Comparison of ENCODE assay signal across 8 cellular contexts in the genomic region with DNA sequence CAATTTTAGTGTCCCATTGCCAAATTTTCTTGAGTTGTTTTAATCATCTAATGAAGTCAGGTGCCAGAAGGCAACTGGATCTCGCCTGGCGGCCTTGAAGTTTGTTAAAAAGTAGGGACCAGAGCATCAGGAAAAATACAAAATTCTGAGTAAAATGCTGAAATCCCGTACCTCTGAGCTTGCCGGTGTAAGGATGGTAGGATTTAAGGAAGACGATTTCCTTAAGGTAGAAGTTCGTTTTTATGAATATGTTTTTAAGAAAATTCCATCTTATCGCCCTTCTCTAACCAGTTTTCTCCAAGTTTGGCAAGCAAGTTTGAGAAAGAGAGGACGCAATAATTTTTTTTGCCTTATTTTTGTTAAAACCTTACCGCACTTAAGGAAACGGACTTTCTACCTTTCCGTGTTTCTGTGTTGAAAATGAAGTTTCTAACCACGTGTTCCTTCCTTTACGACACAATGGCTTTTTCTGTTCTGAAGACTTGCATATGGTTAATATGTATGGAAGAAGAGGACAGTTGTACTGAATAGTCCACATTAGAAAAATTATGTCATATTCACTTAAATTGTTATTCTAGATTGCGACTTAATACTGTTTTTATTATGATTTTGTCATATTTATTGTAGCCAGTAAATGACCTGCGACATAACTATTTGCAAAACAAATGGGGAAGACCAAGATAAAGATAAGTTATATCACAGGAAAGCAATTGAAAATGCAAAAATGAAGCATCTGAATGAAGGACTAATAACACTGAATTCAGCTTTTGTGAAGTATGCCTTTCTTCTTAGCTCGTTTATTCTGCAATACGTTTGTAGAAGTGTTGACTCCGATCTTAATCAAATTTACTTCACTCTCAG.
DNase-seq lines count a peak whose midpoint lies in the region; ATAC-seq, FAIRE-seq and TF ChIP-seq lines count a peak whose summit lies in the region.

No MANE protein-coding gene starts in this region.

- H3K9ac ChIP-seq in OCI-LY3 (ENCODE audit: low read length), result peak overlapping the region; percentile 74

- DNase-seq in epithelial cell of esophagus (ENCODE audit: low read depth), result peak; percentile 14
- DNase-seq in NCI-H446 (lab: John Stamatoyannopoulos, UW), result no peak
- no peak for DNase-seq in H54 (ENCODE audit: insufficient read length, low spot score)

- no peaks in the 10 kb centered on the region for H3K9me2 ChIP-seq in DOHH2 (replicated peaks; ENCODE audit: control insufficient read depth, low read length)

- H3K4me1 ChIP-seq in DOHH2 (ENCODE audit: control insufficient read depth, low read length), result peaks cover 31% of the 10 kb centered on the region
- H3K4me1 ChIP-seq in OCI-LY3 (ENCODE audit: low read length), result peaks cover 19% of the 10 kb centered on the region
- H3K4me1 ChIP-seq in neutrophil (ENCODE audit: control insufficient read depth in 1 of 2, insufficient read depth in 1 of 2, low read depth in 1 of 2, low read length in 1 of 2), result peaks cover 16 to 25% of the 10 kb centered on the region in 2 experiments

- TF ChIP-seq CTCF in DOHH2 (IDR thresholded peaks at IDR 0.05; ENCODE audit: low read depth, low read length, poor library complexity, severe bottlenecking) (no peak), OCI-LY3 (IDR thresholded peaks at IDR 0.05; ENCODE audit: low read depth, low read length) (no peak), epithelial cell of esophagus (IDR thresholded peaks at IDR 0.05; ENCODE audit: insufficient read depth, low read depth, low read length, missing control alignments) (no peak), neutrophil (IDR thresholded peaks at IDR 0.05) (no peak)

- H3K27me3 ChIP-seq in DOHH2 (ENCODE audit: control insufficient read depth, low read length) (no peaks in the 10 kb centered on the region), OCI-LY3 (ENCODE audit: low read depth, low read length) (no peaks in the 10 kb centered on the region), neutrophil (peaks cover 9% of the 10 kb centered on the region)

- H3K4me2 ChIP-seq in DOHH2 (ENCODE audit: low read length) (peak overlapping the region; percentile 74), OCI-LY3 (ENCODE audit: low read length) (peak overlapping the region; percentile 84)

- H3K36me3 ChIP-seq in DOHH2 (ENCODE audit: control insufficient read depth, low read length), result peaks cover 39% of the 10 kb centered on the region
- H3K36me3 ChIP-seq in OCI-LY3 (replicated peaks; ENCODE audit: low read depth, low read length), result peaks cover 31% of the 10 kb centered on the region
- no peaks in the 10 kb centered on the region for H3K36me3 ChIP-seq in neutrophil

- H3K79me2 ChIP-seq in DOHH2 (ENCODE audit: control insufficient read depth, low read length) (peaks cover 53% of the 10 kb centered on the region), OCI-LY3 (ENCODE audit: low read length) (peaks cover 40% of the 10 kb centered on the region)

- H2AFZ ChIP-seq in OCI-LY3 (ENCODE audit: low read depth, low read length), result 0 out of 2 replicates have a peak overlapping the region, but pooled peaks have one; percentile 40

- ATAC-seq in HG03196 (IDR thresholded peaks at IDR 0.05; ENCODE audit: unreplicated experiment) (no peak), GM21825 (IDR thresholded peaks at IDR 0.05; ENCODE audit: unreplicated experiment) (no peak)

- H3K9me3 ChIP-seq in DOHH2 (ENCODE audit: control insufficient read depth, insufficient read depth, low read length), result peaks cover 4% of the 10 kb centered on the region; the same call in 1 of the 2 replicates
- H3K9me3 ChIP-seq in OCI-LY3 (ENCODE audit: insufficient read depth, low read length), result 0 out of 2 replicates have a peak, but pooled peaks cover 4% of the 10 kb centered on the region
- no peaks in the 10 kb centered on the region for H3K9me3 ChIP-seq in neutrophil

- FAIRE-seq in H54 (lab: Jason Lieb, UNC), result no peak

- H3K27ac ChIP-seq in DOHH2 (ENCODE audit: low read depth, low read length) (peak overlapping the region; percentile 53), OCI-LY3 (ENCODE audit: low read length) (peak overlapping the region; percentile 48), neutrophil (no peak overlapping the region)

- H3K4me3 ChIP-seq in DOHH2 (ENCODE audit: low read length) (peak overlapping the region; percentile 83), OCI-LY3 (ENCODE audit: low read length) (peak overlapping the region; percentile 88), epithelial cell of esophagus (ENCODE audit: low read length) (peak overlapping the region; percentile 69), neutrophil (ENCODE audit: low read depth in 1 of 2, low read length in 1 of 2) (peak overlapping the region; percentile 54 to 56)

- TF ChIP-seq POLR2A in H54 (IDR thresholded peaks at IDR 0.05; ENCODE audit: low read depth, low read length), result no peak

- no peaks in the 10 kb centered on the region for H4K20me1 ChIP-seq in DOHH2 (ENCODE audit: control insufficient read depth, insufficient read depth, low read depth, low read length)
- no peaks in the 10 kb centered on the region for H4K20me1 ChIP-seq in OCI-LY3 (ENCODE audit: insufficient read depth, low read length)

- no peaks in the 10 kb centered on the region for H3F3A ChIP-seq in DOHH2 (ENCODE audit: control insufficient read depth, insufficient read depth)
